ENCODE assay signal across 21 cellular contexts in genomic region chr11:119739021-119739703, GRCh38. TPM values are rescaled to one million over a fixed set of nuclear protein-coding genes. Genes with fewer than 3 reads are reported as not detected.
A peak's percentile ranks its signal among the peaks of the same experiment; 100 is the strongest.
DNase-seq lines count a peak whose midpoint lies in the region; ATAC-seq and TF ChIP-seq lines count a peak whose summit lies in the region.
"Had no signal": no experiment of that assay in that cellular context is flagged by ENCODE, and none has a peak within 500 bp of the region (broad histone marks: within the 10 kb centered on the region; RNA-seq: fewer than 3 reads in every experiment).

No MANE protein-coding gene starts in this region.

- no peaks in the 10 kb centered on the region for H3K9me3 Mint-ChIP-seq in nephron progenitor cell
- H3K9me3 Mint-ChIP-seq in activated naive CD4-positive, alpha-beta T cell treated with anti-CD3 and anti-CD28 coated beads for 36 hours, result no peaks in the 10 kb centered on the region
- H3K9me3 Mint-ChIP-seq: activated naive CD4-positive, alpha-beta T cell treated with anti-CD3 and anti-CD28 coated beads, Interleukin-2, amount 50 U/mL, for 24 hours had no signal

- H3K27me3 ChIP-seq in colonic mucosa, result peaks cover 3% of the 10 kb centered on the region
- H3K27me3 ChIP-seq: MG63 had no signal

- no peak for ATAC-seq in GM19328 (IDR thresholded peaks at IDR 0.05; ENCODE audit: unreplicated experiment)

- no peak overlapping the region for H3K4me3 Mint-ChIP-seq in nephron progenitor cell
- no peak overlapping the region for H3K4me3 Mint-ChIP-seq in activated naive CD4-positive, alpha-beta T cell treated with anti-CD3 and anti-CD28 coated beads for 36 hours
- H3K4me3 Mint-ChIP-seq: activated naive CD4-positive, alpha-beta T cell treated with anti-CD3 and anti-CD28 coated beads, Interleukin-2, amount 50 U/mL, for 24 hours had no signal

- intact Hi-C loops in colonic mucosa (cut with DNase I), result no loop called here
- intact Hi-C loops in activated naive CD4-positive, alpha-beta T cell treated with anti-CD3 and anti-CD28 coated beads for 36 hours (cut with micrococcal nuclease), result no loop called here

- TF ChIP-seq CTCF in HEK293 (tag by site-specific recombination; IDR thresholded peaks at IDR 0.05), result no peak
- TF ChIP-seq CTCF in colonic mucosa (IDR thresholded peaks at IDR 0.05), result no peak
- TF ChIP-seq CTCF in nephron progenitor cell (IDR thresholded peaks at IDR 0.05), result no peak

- H3K4me3 ChIP-seq in HEK293 (ENCODE audit: low read depth, low read length) (no peak overlapping the region), colonic mucosa (no peak overlapping the region)
- H3K4me3 ChIP-seq: HAP-1, MG63, thoracic aorta had no signal

- DNase-seq in NCI-H2081 (lab: John Stamatoyannopoulos, UW) (peak; percentile 24 to 82), colonic mucosa (peak; percentile 83), nephron progenitor cell (no peak), GF-D8 (lab: John Stamatoyannopoulos, UW) (no peak), germinal center (ENCODE audit: low spot score) (no peak)
- DNase-seq in activated naive CD4-positive, alpha-beta T cell treated with anti-CD3 and anti-CD28 coated beads for 36 hours, result no peak
- DNase-seq: activated CD4-positive, alpha-beta T cell treated with anti-CD3 and anti-CD28 coated beads for 1 hour; activated T-cell treated with anti-CD3 and anti-CD28 coated beads, Interleukin-2, amount 50 U/mL, for 48 hours; anterior cingulate cortex; central memory CD4-positive, alpha-beta T cell; MG63; NCI-H187; NCI-H446; stimulated activated CD4-positive, alpha-beta T cell treated with anti-CD3 and anti-CD28 coated beads, Interleukin-4, amount 100 ng/mL, for 1 hour; stimulated activated naive CD4-positive, alpha-beta T cell treated with Interleukin-2 at 50 U/mL for 16 hours had no signal

- H3K27ac Mint-ChIP-seq in nephron progenitor cell, result peak overlapping the region; percentile 17
- H3K27ac Mint-ChIP-seq in activated naive CD4-positive, alpha-beta T cell treated with anti-CD3 and anti-CD28 coated beads for 36 hours, result no peak overlapping the region
- H3K27ac Mint-ChIP-seq: activated naive CD4-positive, alpha-beta T cell treated with anti-CD3 and anti-CD28 coated beads, Interleukin-2, amount 50 U/mL, for 24 hours had no signal

- CTCF ChIA-PET in HEK293 (lab: Yijun Ruan, JAX), result interaction anchor here (1.6 to 1.7 kb wide), 3 partner anchors 8 to 15 kb away, joined by 7 to 11 read pairs (median 8); partner anchors contain the start of gene NECTIN1
- CTCF ChIA-PET in activated naive CD4-positive, alpha-beta T cell treated with anti-CD3 and anti-CD28 coated beads for 36 hours (lab: Charles Lee), result interaction anchor here (3.5 kb wide), 1 partner anchor 10 kb away, joined by 20 read pairs; the partner anchor contains the start of gene NECTIN1

- peaks cover 67% of the 10 kb centered on the region for H3K27me3 Mint-ChIP-seq in nephron progenitor cell (ENCODE audit: low read depth, poor library complexity)
- peaks cover 27% of the 10 kb centered on the region for H3K27me3 Mint-ChIP-seq in activated naive CD4-positive, alpha-beta T cell treated with anti-CD3 and anti-CD28 coated beads for 36 hours (ENCODE audit: low read depth)

- H3K36me3 Mint-ChIP-seq in nephron progenitor cell (ENCODE audit: low read depth), result no peaks in the 10 kb centered on the region
- H3K36me3 Mint-ChIP-seq in activated naive CD4-positive, alpha-beta T cell treated with anti-CD3 and anti-CD28 coated beads for 36 hours (ENCODE audit: low read depth), result no peaks in the 10 kb centered on the region
- H3K36me3 Mint-ChIP-seq: activated naive CD4-positive, alpha-beta T cell treated with anti-CD3 and anti-CD28 coated beads, Interleukin-2, amount 50 U/mL, for 24 hours had no signal

- POLR2A ChIA-PET in HEK293 (lab: Yijun Ruan, JAX), result interaction anchor here (0.6 kb wide), 1 partner anchor 263 kb away, joined by 5 read pairs; no protein-coding TSS in a partner anchor

- H3K4me1 Mint-ChIP-seq in nephron progenitor cell, result peaks cover 59% of the 10 kb centered on the region
- peaks cover 11% of the 10 kb centered on the region for H3K4me1 Mint-ChIP-seq in activated naive CD4-positive, alpha-beta T cell treated with anti-CD3 and anti-CD28 coated beads for 36 hours (ENCODE audit: low read depth)

- H3K4me1 ChIP-seq in HEK293 (ENCODE audit: control insufficient read depth, insufficient read depth, low read length) (peaks cover 3% of the 10 kb centered on the region; the same call in 1 of the 2 replicates), colonic mucosa (peaks cover 12% of the 10 kb centered on the region)
- H3K4me1 ChIP-seq: HAP-1 had no signal

- peak overlapping the region in 1 of 2 donors; percentile 26 for H3K9ac ChIP-seq in colonic mucosa (ENCODE audit: low read depth in 2 of 2, low read length in 2 of 2)

- no peak overlapping the region for H3K27ac ChIP-seq in HEK293 (ENCODE audit: extremely low read depth, low read depth, low read length)
- H3K27ac ChIP-seq in colonic mucosa, result peak overlapping the region; percentile 86
- H3K27ac ChIP-seq: neutrophil, thoracic aorta had no signal

- H3K9me3 ChIP-seq in HEK293 (ENCODE audit: control insufficient read depth, insufficient read depth, low read depth, low read length), result no peaks in the 10 kb centered on the region
- no peaks in the 10 kb centered on the region for H3K9me3 ChIP-seq in colonic mucosa
- H3K9me3 ChIP-seq: HAP-1, MG63, neutrophil, thoracic aorta had no signal

- H3K36me3 ChIP-seq in HEK293 (ENCODE audit: control insufficient read depth in 2 of 2, insufficient read depth in 1 of 2, low read length in 2 of 2), result no peaks in the 10 kb centered on the region
- no peaks in the 10 kb centered on the region for H3K36me3 ChIP-seq in colonic mucosa
- H3K36me3 ChIP-seq: HAP-1, MG63, neutrophil, thoracic aorta had no signal

TF ChIP-seq in HEK293, 187 proteins besides CTCF, POLR2A, EP300 and RAD21:
- TF ChIP-seq KLF7 (tag by site-specific recombination; IDR thresholded peaks at IDR 0.05; ENCODE audit: borderline replicate concordance) (no peak), ZNF335 (tag by site-specific recombination; conservative IDR thresholded peaks at IDR 0.05) (0 out of 2 replicates have a peak, but pooled peaks have one; percentile 17), ZNF639 (tag by site-specific recombination; IDR thresholded peaks at IDR 0.05) (no peak), ZNF404 (tag by site-specific recombination; IDR thresholded peaks at IDR 0.05) (no peak), BCL11B (tag by site-specific recombination; IDR thresholded peaks at IDR 0.05; ENCODE audit: low read depth) (no peak), ZNF610 (tag by site-specific recombination; IDR thresholded peaks at IDR 0.05; ENCODE audit: borderline replicate concordance) (no peak), TCF7L2 (IDR thresholded peaks at IDR 0.05; ENCODE audit: borderline replicate concordance, low read depth, low read length) (peak; percentile 61; the same call in 1 of the 2 replicates), EGR2 (tag by site-specific recombination; IDR thresholded peaks at IDR 0.05; ENCODE audit: low read depth) (peak; percentile 73; the same call in 1 of the 2 replicates), ZFHX2 (tag by site-specific recombination; conservative IDR thresholded peaks at IDR 0.05) (peak; percentile 84), WT1 (tag by site-specific recombination; IDR thresholded peaks at IDR 0.05) (no peak), FEZF1 (tag by site-specific recombination; IDR thresholded peaks at IDR 0.05) (peak; percentile 61), ZNF366 (tag by site-specific recombination; conservative IDR thresholded peaks at IDR 0.05) (no peak), GLIS1 (tag by site-specific recombination; IDR thresholded peaks at IDR 0.05) (peak; percentile 9; the same call in 1 of the 2 replicates)
- TF ChIP-seq, protein P1, sequence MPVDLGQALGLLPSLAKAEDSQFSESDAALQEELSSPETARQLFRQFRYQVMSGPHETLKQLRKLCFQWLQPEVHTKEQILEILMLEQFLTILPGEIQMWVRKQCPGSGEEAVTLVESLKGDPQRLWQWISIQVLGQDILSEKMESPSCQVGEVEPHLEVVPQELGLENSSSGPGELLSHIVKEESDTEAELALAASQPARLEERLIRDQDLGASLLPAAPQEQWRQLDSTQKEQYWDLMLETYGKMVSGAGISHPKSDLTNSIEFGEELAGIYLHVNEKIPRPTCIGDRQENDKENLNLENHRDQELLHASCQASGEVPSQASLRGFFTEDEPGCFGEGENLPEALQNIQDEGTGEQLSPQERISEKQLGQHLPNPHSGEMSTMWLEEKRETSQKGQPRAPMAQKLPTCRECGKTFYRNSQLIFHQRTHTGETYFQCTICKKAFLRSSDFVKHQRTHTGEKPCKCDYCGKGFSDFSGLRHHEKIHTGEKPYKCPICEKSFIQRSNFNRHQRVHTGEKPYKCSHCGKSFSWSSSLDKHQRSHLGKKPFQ (tag by site-specific recombination; IDR thresholded peaks at IDR 0.05), result peak; percentile 93
TF ChIP-seq in HEK293: peak in this region for 7.

RNA-seq across cellular contexts. Expression of gene NECTIN1, which starts 10.2 kb away (rescaled TPM):
- 10 to 100 TPM; 53.0 to 59.9 TPM for total RNA-seq in colonic mucosa
- total RNA-seq in activated naive CD4-positive, alpha-beta T cell treated with anti-CD3 and anti-CD28 coated beads for 36 hours, result 1 to 10 TPM; 2.0 to 2.5 TPM

Comparison
In these comparisons a context has a peak if more than half of its experiments do, and no peak if none do; other contexts are left out.
1. DNase-seq: peak in NCI-H2081 (2 of 2) and colonic mucosa (single experiment); none in nephron progenitor cell (single experiment), GF-D8 (single experiment), germinal center (single experiment) and activated naive CD4-positive, alpha-beta T cell treated with anti-CD3 and anti-CD28 coated beads for 36 hours (single experiment).
2. RNA of gene NECTIN1, which starts 10.2 kb away (total RNA-seq): 53.0 to 59.9 TPM in colonic mucosa; 2.0 to 2.5 TPM in activated naive CD4-positive, alpha-beta T cell treated with anti-CD3 and anti-CD28 coated beads for 36 hours; every median in the first group is over 10 times any median in the second.